2 cellular contexts compared by ENCODE assay signal in genomic region chrX:149923836-149924235, GRCh38. TPM values are rescaled to one million over a fixed set of nuclear protein-coding genes. Genes with fewer than 3 reads are reported as not detected.
"Had no signal": no experiment of that assay in that cellular context is flagged by ENCODE, and none has a peak within 500 bp of the region (broad histone marks: within the 10 kb centered on the region; RNA-seq: fewer than 3 reads in every experiment).

No MANE protein-coding gene starts in this region.

RNA-seq across cellular contexts. Expression of gene HSFX4, which starts 5.5 kb away (rescaled TPM):
- total RNA-seq: G401, GM12878 had no signal

RNA-seq across cellular contexts. Expression of gene MAGEA8, which starts 42.9 kb away (rescaled TPM):
- total RNA-seq: G401, GM12878 had no signal
